In genomic region chr21:45861156-45861870, GRCh38 we compare ENCODE assay signal across 24 cellular contexts.
DNase-seq lines count a peak whose midpoint lies in the region; TF ChIP-seq lines count a peak whose summit lies in the region.
"Had no signal": no experiment of that assay in that cellular context is flagged by ENCODE, and none has a peak within 500 bp of the region (broad histone marks: within the 10 kb centered on the region; RNA-seq: fewer than 3 reads in every experiment).

No MANE protein-coding gene starts in this region.

- H3K18ac ChIP-seq in mesenchymal stem cell (ENCODE audit: low read depth in 1 of 2, low read length in 2 of 2) = no peak overlapping the region

- no peak overlapping the region for H2BK120ac ChIP-seq in mesenchymal stem cell (ENCODE audit: low read depth, low read length)

- no peak overlapping the region for H3K23ac ChIP-seq in mesenchymal stem cell (ENCODE audit: low read length in 2 of 2)

- peaks cover 2% of the 10 kb centered on the region for H3K79me1 ChIP-seq in mesenchymal stem cell (replicated peaks; ENCODE audit: low read length, poor library complexity, severe bottlenecking)

- POLR2A ChIA-PET in HEK293 (lab: Yijun Ruan, JAX) = no interaction called here

- peak overlapping the region; percentile 8 for H4K8ac ChIP-seq in mesenchymal stem cell (ENCODE audit: low read length)

- no peak for TF ChIP-seq POLR2A in spleen (IDR thresholded peaks at IDR 0.05)

- WGBS in mesenchymal stem cell = 89% methylated on average over 14 of the region's 14 CpGs
- WGBS in spleen, 5 donors = 76 to 92% (median 89%) methylated on average over 14 of the region's 14 CpGs

- H3K9me3 ChIP-seq in HEK293 (ENCODE audit: control insufficient read depth, insufficient read depth, low read depth, low read length) = no peaks in the 10 kb centered on the region
- H3K9me3 ChIP-seq in mesenchymal stem cell (ENCODE audit: control insufficient read depth, low read length) = no peaks in the 10 kb centered on the region
- H3K9me3 ChIP-seq in spleen = no peaks in the 10 kb centered on the region
- H3K9me3 ChIP-seq: adrenal gland, heart right ventricle, SJCRH30, tibial nerve had no signal

- no peak overlapping the region for H3K9ac ChIP-seq in mesenchymal stem cell (ENCODE audit: low read length)

- H2BK5ac ChIP-seq in mesenchymal stem cell (ENCODE audit: low read depth, low read length, poor library complexity, severe bottlenecking) = no peak overlapping the region

- H3K27ac ChIP-seq in HEK293 (ENCODE audit: extremely low read depth, low read depth, low read length) (no peak overlapping the region), mesenchymal stem cell (ENCODE audit: low read length, poor library complexity, severe bottlenecking) (no peak overlapping the region), spleen (no peak overlapping the region)
- H3K27ac ChIP-seq: adrenal gland, heart right ventricle, SJCRH30, tibial nerve had no signal

- H2BK12ac ChIP-seq in mesenchymal stem cell (ENCODE audit: low read length in 2 of 2) = no peak overlapping the region

- H3K36me3 ChIP-seq in HEK293 (ENCODE audit: control insufficient read depth in 2 of 2, insufficient read depth in 1 of 2, low read length in 2 of 2) (no peaks in the 10 kb centered on the region), mesenchymal stem cell (ENCODE audit: control insufficient read depth in 1 of 2, insufficient read depth in 2 of 2, low read depth in 1 of 2, low read length in 2 of 2) (peaks cover 9 to 13% of the 10 kb centered on the region in 2 experiments), spleen (peaks cover 0 to 7% (median 0%) of the 10 kb centered on the region in 6 donors)
- H3K36me3 ChIP-seq: adrenal gland, heart right ventricle, SJCRH30, tibial nerve had no signal

- no peak for TF ChIP-seq CTCF in HEK293 (tag by site-specific recombination; IDR thresholded peaks at IDR 0.05)
- no peak for TF ChIP-seq CTCF in spleen (IDR thresholded peaks at IDR 0.05 in 8 of 11, conservative IDR thresholded peaks at IDR 0.05 in 3 of 11)

- H2BK15ac ChIP-seq in mesenchymal stem cell (ENCODE audit: low read depth, poor library complexity, severe bottlenecking) = no peak overlapping the region

- no peak overlapping the region for H2AK5ac ChIP-seq in mesenchymal stem cell (ENCODE audit: low read length, severe bottlenecking)

- no peaks in the 10 kb centered on the region for H3K4me1 ChIP-seq in HEK293 (ENCODE audit: control insufficient read depth, insufficient read depth, low read length)
- peaks cover 29% of the 10 kb centered on the region for H3K4me1 ChIP-seq in mesenchymal stem cell (ENCODE audit: control insufficient read depth, insufficient read depth, low read depth, low read length)
- H3K4me1 ChIP-seq in spleen = peaks cover 0 to 14% (median 0%) of the 10 kb centered on the region in 6 donors
- H3K4me1 ChIP-seq: adrenal gland, heart right ventricle, tibial nerve had no signal

- intact Hi-C loops in spleen (cut with DNase I; ENCODE audit: low total_unique reads) = no loop called here

- H3K14ac ChIP-seq in mesenchymal stem cell (ENCODE audit: low read length in 2 of 2) = no peak overlapping the region

- CTCF ChIA-PET in HEK293 (lab: Yijun Ruan, JAX) = interaction anchor here (0.5 to 2.0 kb wide), 4 partner anchors 19 to 409 kb away, joined by 3 to 5 read pairs (median 4); partner anchors contain the start of gene FTCD

- H3K4me2 ChIP-seq in mesenchymal stem cell (ENCODE audit: low read length, poor library complexity, severe bottlenecking) = no peak overlapping the region

- peak; percentile 68 for DNase-seq in SK-N-DZ (ENCODE audit: low spot score)
- no peak for DNase-seq in mesenchymal stem cell
- DNase-seq in spleen = peak; percentile 61
- DNase-seq in kidney tubule cell (ENCODE audit: low spot score) = no peak
- DNase-seq in ureter (ENCODE audit: low spot score) = no peak
- no peak for DNase-seq in stimulated activated CD4-positive, alpha-beta T cell treated with anti-CD3 and anti-CD28 coated beads, Interleukin-4, amount 100 ng/mL, for 4 hours
- DNase-seq: activated CD4-positive, alpha-beta T cell treated with anti-CD3 and anti-CD28 coated beads, Interleukin-2, amount 10 ng/mL, durations not matched to agents 24 days and 14 days; activated T-cell treated with anti-CD3 and anti-CD28 coated beads, Interleukin-2, amount 50 U/mL, for 72 hours; cerebellar nuclear complex; COR-L47; DMS53; foreskin melanocyte; HCEC 1CT; heart right ventricle; natural killer cell; NCI-H1048; NCI-H446 treated with DMSO at 0.1 percent for 48 hours; NCI-H774; SJCRH30; stimulated activated CD4-positive, alpha-beta T cell treated with anti-CD3 and anti-CD28 coated beads, Interleukin-2, amount 100 ng/mL, for 24 hours; T1000 had no signal

- H3K4me3 ChIP-seq in HEK293 (ENCODE audit: low read depth, low read length) (no peak overlapping the region), mesenchymal stem cell (ENCODE audit: insufficient read depth in 1 of 2, low read depth in 1 of 2, low read length in 2 of 2) (no peak overlapping the region), spleen (no peak overlapping the region)
- H3K4me3 ChIP-seq: adrenal gland, heart right ventricle, SJCRH30, tibial nerve had no signal

- peak overlapping the region in 1 of 2 experiments; percentile 4 for H3K4ac ChIP-seq in mesenchymal stem cell (ENCODE audit: low read depth in 1 of 2, low read length in 2 of 2)

- no peak overlapping the region for H4K91ac ChIP-seq in mesenchymal stem cell (ENCODE audit: low read length)

- H3K27me3 ChIP-seq in mesenchymal stem cell (ENCODE audit: control insufficient read depth in 1 of 2, insufficient read depth in 1 of 2, low read length in 2 of 2) (no peaks in the 10 kb centered on the region), spleen (replicated peaks in 1 of 7) (no peaks in the 10 kb centered on the region)
- H3K27me3 ChIP-seq: adrenal gland, SJCRH30, tibial nerve had no signal

- H2AFZ ChIP-seq in mesenchymal stem cell (ENCODE audit: low read depth, low read length) = no peak overlapping the region

TF ChIP-seq in HEK293, 187 proteins besides CTCF, POLR2A, EP300 and RAD21:
- TF ChIP-seq ZBTB1 (tag by site-specific recombination; IDR thresholded peaks at IDR 0.05) = no peak
- TF ChIP-seq EGR2 (tag by site-specific recombination; IDR thresholded peaks at IDR 0.05; ENCODE audit: low read depth) = peak; percentile 75
- peak; percentile 51 for TF ChIP-seq ZFHX2 (tag by site-specific recombination; conservative IDR thresholded peaks at IDR 0.05)
- TF ChIP-seq ZNF211 (tag by site-specific recombination; IDR thresholded peaks at IDR 0.05; ENCODE audit: low read depth) = no peak

Comparison
In these comparisons a context has a peak if more than half of its experiments do, and no peak if none do; other contexts are left out.
1. DNase-seq: peak in SK-N-DZ (single experiment) and spleen (single experiment); none in mesenchymal stem cell (single experiment), kidney tubule cell (single experiment), ureter (single experiment) and stimulated activated CD4-positive, alpha-beta T cell treated with anti-CD3 and anti-CD28 coated beads, Interleukin-4, amount 100 ng/mL, for 4 hours (0 of 2).